Comparison of ENCODE assay signal across 12 cellular contexts in the genomic region with DNA sequence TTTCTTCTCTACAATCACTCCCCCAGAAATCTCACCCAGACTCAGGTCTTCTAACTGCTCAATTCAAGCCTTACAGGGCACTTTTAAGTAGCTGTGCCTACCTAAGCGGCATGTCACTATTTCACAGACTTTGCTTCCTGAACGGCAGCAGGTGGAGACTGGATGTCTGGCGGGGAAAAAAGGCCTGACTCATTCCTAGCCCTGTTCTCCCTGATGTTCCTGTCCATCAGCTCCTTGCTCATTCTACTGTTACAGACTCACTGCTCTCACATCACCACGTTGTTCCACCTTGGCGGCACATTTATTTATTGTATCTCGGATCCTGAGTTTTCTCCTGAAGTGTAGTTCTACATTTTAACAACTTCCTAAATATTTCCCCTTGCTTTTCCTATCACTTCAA. TPM values are rescaled to one million over a fixed set of nuclear protein-coding genes. Genes with fewer than 3 reads are reported as not detected.
DNase-seq lines count a peak whose midpoint lies in the region; ATAC-seq, FAIRE-seq and TF ChIP-seq lines count a peak whose summit lies in the region.
"Had no signal": no experiment of that assay in that cellular context is flagged by ENCODE, and none has a peak within 500 bp of the region (broad histone marks: within the 10 kb centered on the region; RNA-seq: fewer than 3 reads in every experiment).

No MANE protein-coding gene starts in this region.

- no peaks in the 10 kb centered on the region for H3K27me3 Mint-ChIP-seq in nephron (ENCODE audit: low read depth)

- no peaks in the 10 kb centered on the region for H3K9me3 Mint-ChIP-seq in nephron
- H3K9me3 Mint-ChIP-seq: CD8-positive, alpha-beta T cell had no signal

- H3K4me3 ChIP-seq in bronchial epithelial cell (ENCODE audit: low read depth, low read length) (no peak overlapping the region), foreskin fibroblast (ENCODE audit: low read depth in 1 of 2, low read length in 2 of 2) (no peak overlapping the region)
- H3K4me3 ChIP-seq: esophagus muscularis mucosa had no signal

- peak; percentile 47 for FAIRE-seq in bronchial epithelial cell (lab: Jason Lieb, UNC)

- ATAC-seq in HG02763 (IDR thresholded peaks at IDR 0.05; ENCODE audit: unreplicated experiment): no peak
- ATAC-seq: CD8-positive, alpha-beta T cell; right cardiac atrium had no signal

- peaks cover 32% of the 10 kb centered on the region for H3K4me1 Mint-ChIP-seq in nephron

- no peaks in the 10 kb centered on the region for H3K27me3 ChIP-seq in bronchial epithelial cell (ENCODE audit: control insufficient read depth, insufficient read depth, low read length)

- DNase-seq in DMS153 treated with DMSO at 0.1 percent for 48 hours (lab: John Stamatoyannopoulos, UW; ENCODE audit: unreplicated experiment) (peak; percentile 80), NCI-H2107 treated with DMSO at 0.1 percent for 48 hours (lab: John Stamatoyannopoulos, UW; ENCODE audit: unreplicated experiment) (peak; percentile 96), bronchial epithelial cell (ENCODE audit: low read depth) (peak; percentile 91), foreskin fibroblast (no peak), SKM-1 (lab: John Stamatoyannopoulos, UW; ENCODE audit: unreplicated experiment) (no peak)
- no peak for DNase-seq in activated effector memory CD4-positive, alpha-beta T cell treated with Interleukin-2 at 50 U/mL for 16 hours
- DNase-seq: CD8-positive, alpha-beta T cell; NCI-H2081 treated with DMSO at 0.1 percent for 48 hours; right cardiac atrium had no signal

- H3K36me3 ChIP-seq in bronchial epithelial cell (ENCODE audit: control insufficient read depth, insufficient read depth, low read length): no peaks in the 10 kb centered on the region
- H3K36me3 ChIP-seq: esophagus muscularis mucosa had no signal

- no peaks in the 10 kb centered on the region for H3K36me3 Mint-ChIP-seq in nephron (ENCODE audit: low read depth)
- H3K36me3 Mint-ChIP-seq: CD8-positive, alpha-beta T cell had no signal

- no peak for TF ChIP-seq CTCF in bronchial epithelial cell (IDR thresholded peaks at IDR 0.05; ENCODE audit: insufficient read depth, low read length, severe bottlenecking)
- no peak for TF ChIP-seq CTCF in nephron (IDR thresholded peaks at IDR 0.05; ENCODE audit: unreplicated experiment in 3 of 3)
- TF ChIP-seq CTCF in foreskin fibroblast (IDR thresholded peaks at IDR 0.05; ENCODE audit: low read depth, low read length): no peak

- H3K27ac Mint-ChIP-seq in nephron: peak overlapping the region; percentile 43 to 49 (median 47)
- H3K27ac Mint-ChIP-seq: CD8-positive, alpha-beta T cell had no signal

- H3K4me3 Mint-ChIP-seq in nephron: peak overlapping the region in 1 of 3 experiments; percentile 21
- H3K4me3 Mint-ChIP-seq: CD8-positive, alpha-beta T cell had no signal

RNA-seq across cellular contexts. Expression of a gene that starts 52.6 kb away (rescaled TPM):
- total RNA-seq in bronchial epithelial cell: 72.4 and 101 TPM in 2 replicates

Comparison
In these comparisons a context has a peak if more than half of its experiments do, and no peak if none do; other contexts are left out.
1. DNase-seq: peak in DMS153 treated with DMSO at 0.1 percent for 48 hours (single experiment), NCI-H2107 treated with DMSO at 0.1 percent for 48 hours (single experiment) and bronchial epithelial cell (single experiment); none in foreskin fibroblast (0 of 2), SKM-1 (single experiment) and activated effector memory CD4-positive, alpha-beta T cell treated with Interleukin-2 at 50 U/mL for 16 hours (single experiment).